ENCODE assay signal across 8 cellular contexts in genomic region chr1:47438321-47439150, GRCh38. TPM values are rescaled to one million over a fixed set of nuclear protein-coding genes. Genes with fewer than 3 reads are reported as not detected.
DNase-seq lines count a peak whose midpoint lies in the region; ATAC-seq, FAIRE-seq and TF ChIP-seq lines count a peak whose summit lies in the region.

No MANE protein-coding gene starts in this region.

- no peaks in the 10 kb centered on the region for H3K9me3 ChIP-seq in Peyer's patch
- H3K9me3 ChIP-seq in neuronal stem cell (replicated peaks in 1 of 2; ENCODE audit: control insufficient read depth in 2 of 2, insufficient read depth in 1 of 2, low read depth in 1 of 2, low read length in 2 of 2): peaks cover 0 to 2% of the 10 kb centered on the region in 2 donors

- ATAC-seq in GM19025 (IDR thresholded peaks at IDR 0.05; ENCODE audit: low read depth, unreplicated experiment): peak; percentile 1
- ATAC-seq in esophagus mucosa: no peak
- no peak for ATAC-seq in HG02571 (IDR thresholded peaks at IDR 0.05; ENCODE audit: unreplicated experiment)
- ATAC-seq in HG03159 (IDR thresholded peaks at IDR 0.05; ENCODE audit: unreplicated experiment): no peak

- peaks cover 0 to 30% (median 8%) of the 10 kb centered on the region in 4 donors for H3K4me1 ChIP-seq in Peyer's patch
- peaks cover 4 to 7% of the 10 kb centered on the region in 2 donors for H3K4me1 ChIP-seq in neuronal stem cell (ENCODE audit: control insufficient read depth in 2 of 2, insufficient read depth in 1 of 2, low read depth in 1 of 2, low read length in 2 of 2)

- no peak for TF ChIP-seq POLR2A in Peyer's patch (IDR thresholded peaks at IDR 0.05)

- H3K23ac ChIP-seq in neuronal stem cell (ENCODE audit: low read depth, low read length, poor library complexity): peak overlapping the region; percentile 75

- DNase-seq in Peyer's patch: peak in 2 of 3 donors; percentile 27 to 66
- DNase-seq in bronchial epithelial cell (ENCODE audit: low read depth): no peak
- no peak for DNase-seq in neuronal stem cell (ENCODE audit: low spot score)
- no peak for DNase-seq in Ammon's horn (ENCODE audit: low spot score)

- H2AFZ ChIP-seq in neuronal stem cell (ENCODE audit: low read length): peak overlapping the region; percentile 95

- H2BK5ac ChIP-seq in neuronal stem cell (ENCODE audit: low read length): no peak overlapping the region

- no peak overlapping the region for H2BK120ac ChIP-seq in neuronal stem cell (ENCODE audit: low read depth, low read length)

- H3K18ac ChIP-seq in neuronal stem cell (ENCODE audit: low read length): peak overlapping the region; percentile 53

- H2BK12ac ChIP-seq in neuronal stem cell (ENCODE audit: low read length): no peak overlapping the region

- H3K36me3 ChIP-seq in Peyer's patch: no peaks in the 10 kb centered on the region
- no peaks in the 10 kb centered on the region for H3K36me3 ChIP-seq in bronchial epithelial cell (ENCODE audit: control insufficient read depth, insufficient read depth, low read length)
- no peaks in the 10 kb centered on the region for H3K36me3 ChIP-seq in neuronal stem cell (replicated peaks in 1 of 2; ENCODE audit: control insufficient read depth in 2 of 2, insufficient read depth in 2 of 2, low read length in 2 of 2)

- H3K27ac ChIP-seq in Peyer's patch: peak overlapping the region; percentile 79 to 98 (median 82)
- no peak overlapping the region for H3K27ac ChIP-seq in neuronal stem cell (replicated peaks; ENCODE audit: low read length)

- no peak overlapping the region for H4K8ac ChIP-seq in neuronal stem cell (ENCODE audit: low read depth, low read length)

- no peaks in the 10 kb centered on the region for H3K79me1 ChIP-seq in neuronal stem cell (ENCODE audit: low read depth, low read length)

- H2AK5ac ChIP-seq in neuronal stem cell (ENCODE audit: low read depth, low read length): no peak overlapping the region

- no peak overlapping the region for H3K4ac ChIP-seq in neuronal stem cell (ENCODE audit: low read length)

- H3K14ac ChIP-seq in neuronal stem cell (ENCODE audit: low read length): no peak overlapping the region

- FAIRE-seq in bronchial epithelial cell (lab: Jason Lieb, UNC): peak; percentile 40

- H3K27me3 ChIP-seq in Peyer's patch (peaks cover 0 to 38% of the 10 kb centered on the region in 2 donors), bronchial epithelial cell (ENCODE audit: control insufficient read depth, insufficient read depth, low read length) (peaks cover 29% of the 10 kb centered on the region), neuronal stem cell (ENCODE audit: control insufficient read depth in 3 of 3, insufficient read depth in 3 of 3, low read depth in 1 of 3, low read length in 3 of 3) (peaks cover 70 to 95% (median 94%) of the 10 kb centered on the region in 3 experiments)

- no peak overlapping the region for H2BK15ac ChIP-seq in neuronal stem cell (ENCODE audit: low read length)

- peak overlapping the region; percentile 55 to 91 (median 74) for H3K4me3 ChIP-seq in Peyer's patch
- H3K4me3 ChIP-seq in bronchial epithelial cell (ENCODE audit: low read depth, low read length): peak overlapping the region; percentile 67
- H3K4me3 ChIP-seq in neuronal stem cell (ENCODE audit: low read length in 2 of 2): peak overlapping the region in 1 of 2 donors; percentile 69

- TF ChIP-seq CTCF in Peyer's patch (IDR thresholded peaks at IDR 0.05) (no peak), bronchial epithelial cell (IDR thresholded peaks at IDR 0.05; ENCODE audit: insufficient read depth, low read length, severe bottlenecking) (no peak)

- H4K91ac ChIP-seq in neuronal stem cell (ENCODE audit: low read depth, low read length, poor library complexity): no peak overlapping the region

- WGBS in neuronal stem cell (ENCODE audit: extremely low coverage in 2 of 2, insufficient read length in 2 of 2, insufficient replicate concordance in 1 of 2), 2 donors: no CpG with 5 or more reads among the region's 117 CpGs

- H3K9ac ChIP-seq in neuronal stem cell (ENCODE audit: low read depth, low read length, poor library complexity): peak overlapping the region; percentile 75

- peak overlapping the region; percentile 87 for H3K4me2 ChIP-seq in neuronal stem cell (ENCODE audit: insufficient read depth, low read length, poor library complexity, severe bottlenecking)

RNA-seq across cellular contexts. Expression of gene FOXD2, which starts 0.7 kb away (rescaled TPM):
- total RNA-seq in Peyer's patch: 1 to 10 TPM in 3 of 4 donors, not detected in 1; 1.1 to 1.5 (median 1.3) TPM
- under 0.01 TPM in 1 of 2 replicates, not detected in the other for total RNA-seq in bronchial epithelial cell
- not detected for polyA plus RNA-seq in neuronal stem cell (2013, experiment 1 of 2)
- under 0.01 TPM for polyA plus RNA-seq in neuronal stem cell (2013, experiment 2 of 2)
- total RNA-seq in esophagus mucosa: 0.08 TPM

RNA-seq across cellular contexts. Expression of gene FOXE3, which starts 22.5 kb away (rescaled TPM):
- not detected for total RNA-seq in Peyer's patch
- total RNA-seq in bronchial epithelial cell: not detected in 2 replicates
- polyA plus RNA-seq in neuronal stem cell (2013, experiment 1 of 2): 0.20 TPM
- 0.15 TPM for polyA plus RNA-seq in neuronal stem cell (2013, experiment 2 of 2)
- total RNA-seq in esophagus mucosa: not detected

Comparison
In these comparisons a context has a peak if more than half of its experiments do, and no peak if none do; other contexts are left out.
1. DNase-seq: peak in Peyer's patch (2 of 3); none in bronchial epithelial cell (single experiment), neuronal stem cell (single experiment) and Ammon's horn (single experiment).